28 cellular contexts compared by ENCODE assay signal in the genomic region with DNA sequence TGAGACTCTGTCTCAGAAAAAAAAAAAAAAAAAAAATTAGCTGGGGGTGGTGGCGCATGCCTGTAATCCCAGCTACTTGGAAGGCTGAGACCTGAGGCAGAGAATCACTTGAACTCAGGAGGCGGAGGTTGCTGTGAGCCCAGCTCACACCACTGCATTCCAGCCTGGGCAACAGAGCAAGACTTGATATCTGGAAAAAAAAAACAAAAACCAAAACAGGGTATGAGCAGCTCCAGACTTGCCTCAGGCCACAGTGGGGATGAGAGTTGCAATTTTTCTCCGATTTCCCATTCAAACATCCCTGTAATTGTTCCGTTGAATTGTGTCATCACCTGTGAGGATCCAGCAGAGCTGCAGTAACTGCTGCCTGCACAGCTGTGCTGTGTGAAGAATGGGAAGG.
DNase-seq lines count a peak whose midpoint lies in the region; ATAC-seq and TF ChIP-seq lines count a peak whose summit lies in the region.
"Had no signal": no experiment of that assay in that cellular context is flagged by ENCODE, and none has a peak within 500 bp of the region (broad histone marks: within the 10 kb centered on the region; RNA-seq: fewer than 3 reads in every experiment).

No MANE protein-coding gene starts in this region.

- peaks cover 6% of the 10 kb centered on the region for H3K36me3 ChIP-seq in mammary epithelial cell (ENCODE audit: insufficient read depth, low read length)
- no peaks in the 10 kb centered on the region for H3K36me3 ChIP-seq in breast epithelium
- peaks cover 37% of the 10 kb centered on the region for H3K36me3 ChIP-seq in endodermal cell (ENCODE audit: control insufficient read depth, insufficient read depth, low read length)

- H3K27ac ChIP-seq in mammary epithelial cell (ENCODE audit: insufficient read depth, low read depth, low read length) (no peak overlapping the region), breast epithelium (no peak overlapping the region), endodermal cell (ENCODE audit: low read depth, low read length) (no peak overlapping the region)
- H3K27ac ChIP-seq: 22Rv1, C4-2B, KMS-11, RWPE1 had no signal

- H3K79me2 ChIP-seq in mammary epithelial cell (ENCODE audit: insufficient read depth, low read length): no peaks in the 10 kb centered on the region

- CTCF ChIA-PET in mammary epithelial cell (lab: Charles Lee; ENCODE audit: low non-redundant PET): interaction anchor here (0.9 kb wide), 1 partner anchor 152 kb away, joined by 5 read pairs; no protein-coding TSS in a partner anchor

- H3K9me3 Mint-ChIP-seq in chondrocyte (ENCODE audit: low read depth) (no peaks in the 10 kb centered on the region), endodermal cell (no peaks in the 10 kb centered on the region)
- H3K9me3 Mint-ChIP-seq: CD8-positive, alpha-beta T cell; IgD-negative memory B cell had no signal

- no peak overlapping the region for H3K4me3 ChIP-seq in mammary epithelial cell (replicated peaks in 1 of 3; ENCODE audit: insufficient read depth in 1 of 3, low read depth in 2 of 3, low read length in 3 of 3)
- H3K4me3 ChIP-seq in breast epithelium: no peak overlapping the region
- no peak overlapping the region for H3K4me3 ChIP-seq in endodermal cell (ENCODE audit: low read length)

- H3K36me3 Mint-ChIP-seq in chondrocyte (ENCODE audit: low read depth): peaks cover 15% of the 10 kb centered on the region
- peaks cover 54% of the 10 kb centered on the region for H3K36me3 Mint-ChIP-seq in endodermal cell (ENCODE audit: low read depth)

- no peak for TF ChIP-seq CTCF in mammary epithelial cell (conservative IDR thresholded peaks at IDR 0.05 in 1 of 2, IDR thresholded peaks at IDR 0.05 in 1 of 2; ENCODE audit: extremely low read depth in 1 of 2, insufficient read depth in 1 of 2, low read depth in 1 of 2, low read length in 2 of 2)
- TF ChIP-seq CTCF in breast epithelium (IDR thresholded peaks at IDR 0.05): no peak
- TF ChIP-seq CTCF in chondrocyte (IDR thresholded peaks at IDR 0.05): no peak
- no peak for TF ChIP-seq CTCF in endodermal cell (conservative IDR thresholded peaks at IDR 0.05)

- in situ Hi-C loops in mammary epithelial cell (cut with MboI; ENCODE audit: low sequenced_read_pairs in 2 of 2): no loop called here

- WGBS in mammary epithelial cell (ENCODE audit: low coverage, missing lambda C conversion rate): 0% methylated on average over 1 of the region's 4 CpGs
- 94 to 95% methylated on average over 3 to 4 of the region's 4 CpGs for WGBS in endodermal cell (ENCODE audit: insufficient coverage in 1 of 2, insufficient read length in 1 of 2), 2 experiments

- H3K4me2 ChIP-seq in mammary epithelial cell (ENCODE audit: insufficient read depth, low read depth, low read length): no peak overlapping the region
- H3K4me2 ChIP-seq: KMS-11 had no signal

- H4K20me1 ChIP-seq in mammary epithelial cell (ENCODE audit: insufficient read depth, low read length): no peaks in the 10 kb centered on the region

- TF ChIP-seq POLR2A in breast epithelium (IDR thresholded peaks at IDR 0.05): no peak

- DNase-seq in mammary epithelial cell (peak; percentile 94), breast epithelium (ENCODE audit: low spot score in 2 of 2) (no peak), chondrocyte (ENCODE audit: low spot score) (no peak), foreskin melanocyte (peak; percentile 92), endodermal cell (no peak), occipital lobe (lab: John Stamatoyannopoulos, UW) (no peak), dermis blood vessel endothelial cell (no peak)
- DNase-seq: Caco-2; CD8-positive, alpha-beta T cell; DMS 273 treated with DMSO at 0.1 percent for 48 hours; DMS79 treated with DMSO at 0.1 percent for 48 hours; HCEC 1CT; NCI-H1048; NCI-H1417; NCI-H187; NCI-H2081 treated with DMSO at 0.1 percent for 48 hours; NCI-H2171; NCI-H226; NCI-H510A; NCI-H69; SHP77 had no signal

- no peak for ATAC-seq in HG02885 (IDR thresholded peaks at IDR 0.05; ENCODE audit: poor library complexity, unreplicated experiment)
- ATAC-seq: CD8-positive, alpha-beta T cell had no signal

- no peaks in the 10 kb centered on the region for H3K27me3 Mint-ChIP-seq in chondrocyte (ENCODE audit: low read depth)
- H3K27me3 Mint-ChIP-seq in endodermal cell (ENCODE audit: insufficient read depth): no peaks in the 10 kb centered on the region
- H3K27me3 Mint-ChIP-seq: B cell, IgD-negative memory B cell had no signal

- dilution Hi-C loops in mammary epithelial cell (cut with HindIII; ENCODE audit: low sequenced_read_pairs): loop anchor here (10.0 kb wide), 1 partner anchor 130 kb away; no protein-coding TSS in a partner anchor

- H3K4me1 Mint-ChIP-seq in chondrocyte (ENCODE audit: low read depth) (peaks cover 31% of the 10 kb centered on the region), endodermal cell (no peaks in the 10 kb centered on the region)

- H3K27ac Mint-ChIP-seq in chondrocyte (ENCODE audit: unreplicated experiment) (peak overlapping the region; percentile 60), endodermal cell (no peak overlapping the region)
- H3K27ac Mint-ChIP-seq: B cell; CD8-positive, alpha-beta T cell had no signal

- H2AFZ ChIP-seq in mammary epithelial cell (ENCODE audit: low read depth, low read length): no peak overlapping the region

- no peaks in the 10 kb centered on the region for H3K27me3 ChIP-seq in mammary epithelial cell (ENCODE audit: insufficient read depth, low read length)
- H3K27me3 ChIP-seq in breast epithelium: no peaks in the 10 kb centered on the region
- H3K27me3 ChIP-seq in endodermal cell (ENCODE audit: control insufficient read depth, insufficient read depth, low read length, poor library complexity, severe bottlenecking): no peaks in the 10 kb centered on the region

- H3K9me3 ChIP-seq in mammary epithelial cell (replicated peaks; ENCODE audit: insufficient read depth, low read length) (no peaks in the 10 kb centered on the region), breast epithelium (no peaks in the 10 kb centered on the region), endodermal cell (ENCODE audit: control insufficient read depth, low read length) (no peaks in the 10 kb centered on the region)
- H3K9me3 ChIP-seq: Caco-2 had no signal

- BruUV-seq in mammary epithelial cell (replicated peaks; lab: Mats Ljungman, UMichigan): no TSS peak

- H3K4me1 ChIP-seq in mammary epithelial cell (ENCODE audit: insufficient read depth, low read length) (peaks cover 39% of the 10 kb centered on the region), breast epithelium (no peaks in the 10 kb centered on the region), endodermal cell (ENCODE audit: control insufficient read depth, insufficient read depth, low read length) (no peaks in the 10 kb centered on the region)
- H3K4me1 ChIP-seq: Caco-2 had no signal

- H3K4me3 Mint-ChIP-seq in chondrocyte (ENCODE audit: unreplicated experiment) (no peak overlapping the region), endodermal cell (no peak overlapping the region)
- H3K4me3 Mint-ChIP-seq: B cell; CD8-positive, alpha-beta T cell had no signal

- no peak overlapping the region for H3K9ac ChIP-seq in mammary epithelial cell (ENCODE audit: insufficient read depth, low read length)
- no peak overlapping the region for H3K9ac ChIP-seq in endodermal cell (ENCODE audit: extremely low read depth, low read length, poor library complexity, severe bottlenecking)
- H3K9ac ChIP-seq: KMS-11 had no signal

- intact Hi-C loops in mammary epithelial cell (cut with micrococcal nuclease) (loop anchor here (5.0 kb wide), 2 partner anchors 58 to 128 kb away; no protein-coding TSS in a partner anchor), breast epithelium (cut with DNase I; ENCODE audit: low total_unique reads) (no loop called here)

Comparison
In these comparisons a context has a peak if more than half of its experiments do, and no peak if none do; other contexts are left out.
1. DNase-seq: peak in mammary epithelial cell (single experiment) and foreskin melanocyte (single experiment); none in breast epithelium (0 of 2), chondrocyte (single experiment), endodermal cell (single experiment), occipital lobe (single experiment) and dermis blood vessel endothelial cell (single experiment).